Comparison of ENCODE assay signal across 8 cellular contexts in the genomic region with DNA sequence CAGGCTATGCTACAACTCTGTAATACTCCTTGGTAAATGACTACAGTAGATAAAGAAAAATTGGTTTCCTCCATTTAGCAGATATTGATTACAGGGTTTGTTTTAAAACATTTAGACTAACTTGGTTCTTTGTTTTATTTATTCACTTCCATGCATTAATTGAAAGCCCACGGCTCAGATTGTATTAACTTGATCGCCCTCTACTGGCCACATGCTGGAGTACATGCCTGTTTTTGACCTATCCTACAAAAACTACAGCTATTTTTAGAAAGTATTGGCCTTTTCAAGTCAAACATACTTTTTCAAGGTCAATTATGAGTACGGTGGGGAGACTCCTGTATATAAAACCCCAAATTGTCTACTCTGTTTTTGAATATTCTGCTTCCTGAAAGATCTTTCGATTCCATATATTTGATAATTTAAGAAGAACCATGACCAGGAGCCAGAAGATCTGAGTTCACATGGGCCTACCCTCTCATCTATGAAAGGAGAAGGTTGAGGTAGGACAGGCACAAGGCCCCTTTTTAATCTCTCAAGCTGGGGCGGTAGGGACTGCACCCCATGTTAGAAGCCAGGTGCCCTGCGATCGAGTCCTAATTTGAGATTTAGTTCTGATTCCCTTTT. TPM values are rescaled to one million over a fixed set of nuclear protein-coding genes. Genes with fewer than 3 reads are reported as not detected.
DNase-seq lines count a peak whose midpoint lies in the region; ATAC-seq and TF ChIP-seq lines count a peak whose summit lies in the region.

No MANE protein-coding gene starts in this region.

- no peaks in the 10 kb centered on the region for H3K4me1 ChIP-seq in colonic mucosa
- no peaks in the 10 kb centered on the region for H3K4me1 ChIP-seq in transverse colon

- H3K4me3 ChIP-seq in SK-N-MC (no peak overlapping the region), colonic mucosa (no peak overlapping the region), transverse colon (no peak overlapping the region)

- no peak overlapping the region for H3K27ac ChIP-seq in SK-N-MC
- no peak overlapping the region for H3K27ac ChIP-seq in colonic mucosa
- H3K27ac ChIP-seq in transverse colon, result no peak overlapping the region

- no peak for TF ChIP-seq EP300 in transverse colon (IDR thresholded peaks at IDR 0.05; ENCODE audit: low read depth)

- no peak for TF ChIP-seq POLR2A in transverse colon (IDR thresholded peaks at IDR 0.05)

- TF ChIP-seq CTCF in colonic mucosa (IDR thresholded peaks at IDR 0.05), result peak; percentile 68
- peak; percentile 67 to 75 (median 70) for TF ChIP-seq CTCF in transverse colon (IDR thresholded peaks at IDR 0.05)

- in situ Hi-C loops in ACHN (cut with HindIII; ENCODE audit: low pct_ligation_motif_present, low pct_unique_long_range_greater_than_20kb, low sequenced_read_pairs) (no loop called here), KBM-7 (cut with MboI; ENCODE audit: low pct_unique_long_range_greater_than_20kb, low sequenced_read_pairs) (no loop called here), transverse colon (cut with MboI; ENCODE audit: low pct_ligation_motif_present in 1 of 4, low pct_unique_long_range_greater_than_20kb in 1 of 4, low sequenced_read_pairs in 3 of 4) (loop anchor here in 3 of 4 donors (10.0 to 25.0 kb wide), 2 partner anchors 342 to 344 kb away; no protein-coding TSS in a partner anchor)

- WGBS in transverse colon (ENCODE audit: low coverage in 1 of 2), 2 donors, result 45 to 47% methylated on average over 7 of the region's 7 CpGs

- no peaks in the 10 kb centered on the region for H3K9me3 ChIP-seq in SK-N-MC (ENCODE audit: low read depth, low read length)
- H3K9me3 ChIP-seq in colonic mucosa, result no peaks in the 10 kb centered on the region
- no peaks in the 10 kb centered on the region for H3K9me3 ChIP-seq in transverse colon

- no peak for ATAC-seq in HG02970 (IDR thresholded peaks at IDR 0.05; ENCODE audit: low FRiP score, unreplicated experiment)

- no peaks in the 10 kb centered on the region for H3K27me3 ChIP-seq in colonic mucosa
- no peaks in the 10 kb centered on the region for H3K27me3 ChIP-seq in transverse colon

- H3K9ac ChIP-seq in SK-N-MC (ENCODE audit: insufficient read length) (no peak overlapping the region), colonic mucosa (ENCODE audit: low read depth in 2 of 2, low read length in 2 of 2) (no peak overlapping the region)

- intact Hi-C loops in colonic mucosa (cut with DNase I) (loop anchor here (2.0 to 5.0 kb wide), 2 partner anchors 244 to 342 kb away; no protein-coding TSS in a partner anchor), transverse colon (cut with DNase I; ENCODE audit: low total_unique reads) (no loop called here)

- H3K36me3 ChIP-seq in SK-N-MC (ENCODE audit: insufficient read depth, low read length) (no peaks in the 10 kb centered on the region), colonic mucosa (no peaks in the 10 kb centered on the region), transverse colon (no peaks in the 10 kb centered on the region)

- DNase-seq in ACHN (peak; percentile 48), GM04503 (ENCODE audit: low read depth) (peak; percentile 11), KBM-7 (peak; percentile 55), SK-N-MC (ENCODE audit: low read depth, low spot score) (peak; percentile 5), colonic mucosa (peak; percentile 48), midbrain (lab: John Stamatoyannopoulos, UW) (peak; percentile 66), transverse colon (peak; percentile 33)

RNA-seq across cellular contexts. Expression of a gene that starts 51.8 kb away (rescaled TPM):
- total RNA-seq in colonic mucosa (under 1 TPM; 0.27 to 0.52 TPM), transverse colon (1 to 10 TPM in 2 of 4 donors, under 1 TPM in 1, not detected in 1; 0.96 to 4.1 (median 1.1) TPM)

Comparison
In these comparisons a context has a peak if more than half of its experiments do, and no peak if none do; other contexts are left out.
1. DNase-seq: peak in every context shown above with its lines; median percentile 66 in midbrain; 55 in KBM-7; 48 in ACHN; 48 in colonic mucosa; 33 in transverse colon; 11 in GM04503; 5 in SK-N-MC.
2. in situ Hi-C loops: an anchor here in transverse colon (10.0 to 25.0 kb wide); none called in ACHN and KBM-7.